16 cellular contexts compared by ENCODE assay signal in the genomic region with DNA sequence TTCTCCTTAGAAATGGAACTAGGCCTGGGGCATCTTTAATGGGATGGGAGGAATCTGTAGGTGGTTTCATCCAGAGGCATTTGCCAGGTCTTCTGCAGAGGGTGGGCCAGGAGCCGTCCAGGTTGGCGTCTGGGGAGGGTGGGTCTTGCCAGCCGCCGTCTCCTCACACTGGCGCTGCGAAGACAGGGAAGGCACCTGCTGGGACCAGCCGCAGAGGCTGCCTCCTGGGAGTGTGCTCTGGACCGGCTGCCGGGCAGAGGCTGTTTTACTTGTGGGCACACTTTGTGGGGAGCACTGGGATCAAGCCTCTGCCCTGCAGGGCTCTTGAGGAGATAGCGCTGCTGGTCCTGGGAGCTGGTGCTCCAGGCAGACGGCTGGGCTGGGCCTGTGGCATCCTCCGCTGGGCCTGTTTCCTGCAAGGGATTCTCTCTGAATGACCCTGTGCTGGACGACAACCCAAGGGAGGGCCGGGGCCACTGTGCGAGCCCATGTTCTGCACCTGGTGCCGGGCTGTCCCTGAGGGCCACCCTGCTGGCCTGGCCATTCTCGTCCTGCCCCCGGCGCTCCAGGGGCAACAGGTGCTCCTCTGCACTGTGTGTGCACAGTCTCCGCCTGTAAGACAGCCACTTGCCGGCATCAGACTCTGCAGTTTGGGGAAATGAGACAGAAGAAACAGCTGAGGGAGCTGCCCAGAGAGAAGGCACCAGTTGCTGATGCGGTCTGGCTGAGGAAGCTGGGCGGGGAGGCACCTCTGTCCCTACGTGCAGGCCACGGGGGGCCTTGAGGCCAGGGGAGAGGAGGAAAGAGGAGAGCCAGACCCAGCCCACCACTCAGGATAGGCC. TPM values are rescaled to one million over a fixed set of nuclear protein-coding genes. Genes with fewer than 3 reads are reported as not detected.
DNase-seq lines count a peak whose midpoint lies in the region; ATAC-seq and TF ChIP-seq lines count a peak whose summit lies in the region.
"Had no signal": no experiment of that assay in that cellular context is flagged by ENCODE, and none has a peak within 500 bp of the region (broad histone marks: within the 10 kb centered on the region; RNA-seq: fewer than 3 reads in every experiment).

No MANE protein-coding gene starts in this region.

- no peaks in the 10 kb centered on the region for H3K27me3 ChIP-seq in left lung
- no peaks in the 10 kb centered on the region for H3K27me3 ChIP-seq in suprapubic skin
- no peaks in the 10 kb centered on the region for H3K27me3 ChIP-seq in sigmoid colon
- H3K27me3 ChIP-seq: adrenal gland had no signal

- no peak for TF ChIP-seq POLR2A in suprapubic skin (IDR thresholded peaks at IDR 0.05)
- TF ChIP-seq POLR2A in sigmoid colon (IDR thresholded peaks at IDR 0.05), result no peak

- POLR2A ChIA-PET in activated CD8-positive, alpha-beta T cell treated with anti-CD3 and anti-CD28 coated beads, Interleukin-2, amount 10 ng/mL, durations not matched to agents 7 days and 5 days (lab: Charles Lee), result no interaction called here
- POLR2A ChIA-PET in activated CD8-positive, alpha-beta T cell treated with anti-CD3 and anti-CD28 coated beads for 36 hours (lab: Charles Lee), result interaction anchor here (1.5 kb wide), 1 partner anchor 30 kb away, joined by 3 read pairs; no protein-coding TSS in a partner anchor

- peaks cover 10% of the 10 kb centered on the region for H3K4me1 Mint-ChIP-seq in activated CD8-positive, alpha-beta T cell treated with anti-CD3 and anti-CD28 coated beads, Interleukin-2, amount 10 ng/mL, durations not matched to agents 7 days and 5 days (ENCODE audit: low read depth)
- peaks cover 4% of the 10 kb centered on the region for H3K4me1 Mint-ChIP-seq in activated CD8-positive, alpha-beta T cell treated with anti-CD3 and anti-CD28 coated beads for 36 hours (ENCODE audit: low read depth)
- no peaks in the 10 kb centered on the region for H3K4me1 Mint-ChIP-seq in activated T-helper 17 cell treated with anti-CD3 and anti-CD28 coated beads, Interleukin-2, amount 50 U/mL, for 72 hours

- H3K27ac ChIP-seq in left lung (peak overlapping the region in 1 of 2 donors; percentile 19), suprapubic skin (peak overlapping the region; percentile 42), sigmoid colon (no peak overlapping the region)

- no peaks in the 10 kb centered on the region for H3K9me3 ChIP-seq in left lung
- no peaks in the 10 kb centered on the region for H3K9me3 ChIP-seq in suprapubic skin
- no peaks in the 10 kb centered on the region for H3K9me3 ChIP-seq in sigmoid colon
- H3K9me3 ChIP-seq: adrenal gland had no signal

- H3K27me3 Mint-ChIP-seq in activated CD8-positive, alpha-beta T cell treated with anti-CD3 and anti-CD28 coated beads, Interleukin-2, amount 10 ng/mL, durations not matched to agents 7 days and 5 days (ENCODE audit: low read depth), result no peaks in the 10 kb centered on the region
- no peaks in the 10 kb centered on the region for H3K27me3 Mint-ChIP-seq in activated CD8-positive, alpha-beta T cell treated with anti-CD3 and anti-CD28 coated beads for 36 hours
- no peaks in the 10 kb centered on the region for H3K27me3 Mint-ChIP-seq in activated T-helper 17 cell treated with anti-CD3 and anti-CD28 coated beads, Interleukin-2, amount 50 U/mL, for 72 hours
- H3K27me3 Mint-ChIP-seq: naive B cell had no signal

- WGBS in suprapubic skin, result 88% methylated on average over 11 of the region's 25 CpGs
- WGBS in sigmoid colon, 2 donors, result 90 to 91% methylated on average over 25 of the region's 25 CpGs

- H3K36me3 ChIP-seq in left lung, result peaks cover 0 to 46% of the 10 kb centered on the region in 2 donors
- peaks cover 53% of the 10 kb centered on the region for H3K36me3 ChIP-seq in suprapubic skin
- peaks cover 6 to 69% (median 25%) of the 10 kb centered on the region in 4 donors for H3K36me3 ChIP-seq in sigmoid colon

- TF ChIP-seq CTCF in activated CD8-positive, alpha-beta T cell treated with anti-CD3 and anti-CD28 coated beads for 36 hours (IDR thresholded peaks at IDR 0.05), result no peak
- TF ChIP-seq CTCF in left lung (IDR thresholded peaks at IDR 0.05), result no peak
- TF ChIP-seq CTCF in suprapubic skin (IDR thresholded peaks at IDR 0.05), result no peak
- TF ChIP-seq CTCF in sigmoid colon (IDR thresholded peaks at IDR 0.05), result no peak

- H3K4me1 ChIP-seq in left lung (peaks cover 0 to 32% of the 10 kb centered on the region in 2 donors), suprapubic skin (peaks cover 49% of the 10 kb centered on the region), sigmoid colon (peaks cover 0 to 18% (median 13%) of the 10 kb centered on the region in 4 donors)
- H3K4me1 ChIP-seq: adrenal gland had no signal

- DNase-seq in activated CD8-positive, alpha-beta T cell treated with anti-CD3 and anti-CD28 coated beads, Interleukin-2, amount 10 ng/mL, durations not matched to agents 7 days and 5 days, result no peak
- no peak for DNase-seq in activated CD8-positive, alpha-beta T cell treated with anti-CD3 and anti-CD28 coated beads for 36 hours
- DNase-seq in left lung (peak in 1 of 2 donors; percentile 76), suprapubic skin (ENCODE audit: low spot score in 2 of 2) (no peak), sigmoid colon (no peak)
- no peak for DNase-seq in NK-92 treated with Interleukin-12 subunit alpha and Interleukin-12 subunit beta, amount 100 ng/mL, for 24 hours (lab: John Stamatoyannopoulos, UW)
- DNase-seq: CD8-positive, alpha-beta T cell; cerebellar nuclear complex; naive B cell; NCI-H2081 treated with DMSO at 0.1 percent for 48 hours; NCI-H526 had no signal

- intact Hi-C loops in activated CD8-positive, alpha-beta T cell treated with anti-CD3 and anti-CD28 coated beads for 36 hours (cut with micrococcal nuclease), result no loop called here
- intact Hi-C loops in left lung (cut with DNase I) (no loop called here), sigmoid colon (cut with DNase I) (no loop called here)

- ATAC-seq in activated CD8-positive, alpha-beta T cell treated with anti-CD3 and anti-CD28 coated beads, Interleukin-2, amount 10 ng/mL, durations not matched to agents 7 days and 5 days, result no peak
- no peak for ATAC-seq in activated CD8-positive, alpha-beta T cell treated with anti-CD3 and anti-CD28 coated beads for 36 hours
- peak; percentile 6 for ATAC-seq in activated T-helper 17 cell treated with anti-CD3 and anti-CD28 coated beads, Interleukin-2, amount 50 U/mL, for 72 hours (replicated peaks)
- ATAC-seq in left lung, result peak; percentile 8
- no peak for ATAC-seq in HG03571 (IDR thresholded peaks at IDR 0.05; ENCODE audit: unreplicated experiment)
- ATAC-seq: CD8-positive, alpha-beta T cell; Panc1 had no signal

- no peak overlapping the region for H3K4me3 ChIP-seq in left lung
- no peak overlapping the region for H3K4me3 ChIP-seq in suprapubic skin
- H3K4me3 ChIP-seq in sigmoid colon, result no peak overlapping the region
- H3K4me3 ChIP-seq: adrenal gland had no signal

- CTCF ChIA-PET in activated CD8-positive, alpha-beta T cell treated with anti-CD3 and anti-CD28 coated beads, Interleukin-2, amount 10 ng/mL, durations not matched to agents 7 days and 5 days (lab: Charles Lee), result interaction anchor here (1.9 to 2.1 kb wide), 2 partner anchors 93 to 140 kb away, joined by 4 to 6 read pairs; no protein-coding TSS in a partner anchor
- CTCF ChIA-PET in activated CD8-positive, alpha-beta T cell treated with anti-CD3 and anti-CD28 coated beads for 36 hours (lab: Charles Lee), result interaction anchor here (1.2 kb wide), 1 partner anchor 17 kb away, joined by 3 read pairs; no protein-coding TSS in a partner anchor

- H3K4me3 Mint-ChIP-seq in activated CD8-positive, alpha-beta T cell treated with anti-CD3 and anti-CD28 coated beads, Interleukin-2, amount 10 ng/mL, durations not matched to agents 7 days and 5 days, result no peak overlapping the region
- H3K4me3 Mint-ChIP-seq in activated CD8-positive, alpha-beta T cell treated with anti-CD3 and anti-CD28 coated beads for 36 hours, result no peak overlapping the region
- H3K4me3 Mint-ChIP-seq in activated T-helper 17 cell treated with anti-CD3 and anti-CD28 coated beads, Interleukin-2, amount 50 U/mL, for 72 hours, result no peak overlapping the region
- H3K4me3 Mint-ChIP-seq: CD8-positive, alpha-beta T cell had no signal

- H3K36me3 Mint-ChIP-seq in activated CD8-positive, alpha-beta T cell treated with anti-CD3 and anti-CD28 coated beads, Interleukin-2, amount 10 ng/mL, durations not matched to agents 7 days and 5 days (ENCODE audit: low read depth), result no peaks in the 10 kb centered on the region
- no peaks in the 10 kb centered on the region for H3K36me3 Mint-ChIP-seq in activated CD8-positive, alpha-beta T cell treated with anti-CD3 and anti-CD28 coated beads for 36 hours (ENCODE audit: low read depth)
- H3K36me3 Mint-ChIP-seq in activated T-helper 17 cell treated with anti-CD3 and anti-CD28 coated beads, Interleukin-2, amount 50 U/mL, for 72 hours (ENCODE audit: low read depth), result no peaks in the 10 kb centered on the region
- H3K36me3 Mint-ChIP-seq: naive B cell had no signal

- TF ChIP-seq EP300 in suprapubic skin (IDR thresholded peaks at IDR 0.05) (no peak), sigmoid colon (IDR thresholded peaks at IDR 0.05) (no peak)

- H3K9me3 Mint-ChIP-seq in activated CD8-positive, alpha-beta T cell treated with anti-CD3 and anti-CD28 coated beads, Interleukin-2, amount 10 ng/mL, durations not matched to agents 7 days and 5 days (ENCODE audit: insufficient read depth), result no peaks in the 10 kb centered on the region
- no peaks in the 10 kb centered on the region for H3K9me3 Mint-ChIP-seq in activated CD8-positive, alpha-beta T cell treated with anti-CD3 and anti-CD28 coated beads for 36 hours
- no peaks in the 10 kb centered on the region for H3K9me3 Mint-ChIP-seq in activated T-helper 17 cell treated with anti-CD3 and anti-CD28 coated beads, Interleukin-2, amount 50 U/mL, for 72 hours
- H3K9me3 Mint-ChIP-seq: CD8-positive, alpha-beta T cell; naive B cell had no signal

- peak overlapping the region; percentile 40 for H3K27ac Mint-ChIP-seq in activated CD8-positive, alpha-beta T cell treated with anti-CD3 and anti-CD28 coated beads, Interleukin-2, amount 10 ng/mL, durations not matched to agents 7 days and 5 days
- H3K27ac Mint-ChIP-seq in activated CD8-positive, alpha-beta T cell treated with anti-CD3 and anti-CD28 coated beads for 36 hours, result no peak overlapping the region
- H3K27ac Mint-ChIP-seq in activated T-helper 17 cell treated with anti-CD3 and anti-CD28 coated beads, Interleukin-2, amount 50 U/mL, for 72 hours, result no peak overlapping the region
- H3K27ac Mint-ChIP-seq: CD8-positive, alpha-beta T cell had no signal

RNA-seq across cellular contexts. Expression of gene TEX22, which starts 10.0 kb away (rescaled TPM):
- total RNA-seq in activated CD8-positive, alpha-beta T cell treated with anti-CD3 and anti-CD28 coated beads, Interleukin-2, amount 10 ng/mL, durations not matched to agents 7 days and 5 days, result 1 to 10 TPM; 1.9 to 2.4 TPM
- 1 to 10 TPM; 1.2 to 2.2 TPM for total RNA-seq in activated CD8-positive, alpha-beta T cell treated with anti-CD3 and anti-CD28 coated beads for 36 hours
- total RNA-seq in activated T-helper 17 cell treated with anti-CD3 and anti-CD28 coated beads, Interleukin-2, amount 50 U/mL, for 72 hours, result 1 to 10 TPM in 1 of 2 donors, under 1 TPM in 1; 0.95 to 3.7 TPM
- total RNA-seq in left lung (1 to 10 TPM; 1.7 to 3.0 TPM), suprapubic skin (under 1 TPM in 1 of 4 donors, not detected in 3; 0.80 TPM), sigmoid colon (not detected)
- under 1 TPM in 1 of 3 donors, not detected in 2; 0.50 TPM for polyA plus RNA-seq in sigmoid colon
- total RNA-seq: HT-29 had no signal

RNA-seq across cellular contexts. Expression of gene MTA1, which starts 31.3 kb away (rescaled TPM):
- 100 to 1,000 TPM; 109 to 127 TPM for total RNA-seq in activated CD8-positive, alpha-beta T cell treated with anti-CD3 and anti-CD28 coated beads, Interleukin-2, amount 10 ng/mL, durations not matched to agents 7 days and 5 days
- total RNA-seq in activated CD8-positive, alpha-beta T cell treated with anti-CD3 and anti-CD28 coated beads for 36 hours, result 100 to 1,000 TPM; 133 to 140 TPM
- 100 to 1,000 TPM in 1 of 2 donors, 10 to 100 TPM in 1; 99.4 to 144 TPM for total RNA-seq in activated T-helper 17 cell treated with anti-CD3 and anti-CD28 coated beads, Interleukin-2, amount 50 U/mL, for 72 hours
- total RNA-seq in left lung (10 to 100 TPM; 60.6 to 81.8 TPM), suprapubic skin (100 to 1,000 TPM in 1 of 4 donors, 10 to 100 TPM in 3; 38.1 to 107 (median 59.5) TPM), sigmoid colon (10 to 100 TPM; 25.7 to 92.8 (median 46.1) TPM)
- polyA plus RNA-seq in sigmoid colon, result 10 to 100 TPM; 14.3 to 70.7 (median 18.6) TPM

Comparison
In these comparisons a context has a peak if more than half of its experiments do, and no peak if none do; other contexts are left out.
1. ATAC-seq: peak in activated T-helper 17 cell treated with anti-CD3 and anti-CD28 coated beads, Interleukin-2, amount 50 U/mL, for 72 hours (single experiment) and left lung (single experiment); none in activated CD8-positive, alpha-beta T cell treated with anti-CD3 and anti-CD28 coated beads, Interleukin-2, amount 10 ng/mL, durations not matched to agents 7 days and 5 days (single experiment), activated CD8-positive, alpha-beta T cell treated with anti-CD3 and anti-CD28 coated beads for 36 hours (single experiment) and HG03571 (single experiment).